Comparison of ENCODE assay signal across 19 cellular contexts in the genomic region with DNA sequence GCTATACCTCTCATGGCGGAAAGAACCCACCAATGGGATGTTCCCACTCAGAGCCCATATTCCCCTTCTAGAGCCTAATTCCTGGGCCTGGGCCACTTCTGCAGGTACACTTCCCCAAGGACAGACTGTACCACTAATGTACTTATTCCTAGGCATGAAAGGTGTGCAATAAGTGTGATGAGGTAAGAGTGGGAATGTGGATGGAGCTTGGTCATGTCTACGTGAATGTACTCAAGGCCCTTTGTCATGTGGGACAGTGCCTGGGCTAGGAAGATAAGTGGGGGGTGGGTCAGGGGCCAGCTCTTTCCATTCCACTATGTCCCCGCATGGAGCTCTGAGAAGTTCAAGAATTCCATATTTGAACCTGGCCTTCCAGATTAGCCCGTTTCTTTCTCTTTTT.
"Had no signal": no experiment of that assay in that cellular context is flagged by ENCODE, and none has a peak within 500 bp of the region (broad histone marks: within the 10 kb centered on the region; RNA-seq: fewer than 3 reads in every experiment).

No MANE protein-coding gene starts in this region.

- H3K4me1 ChIP-seq: colonic mucosa, gastroesophageal sphincter, left ventricle myocardium inferior had no signal

- H3K27me3 ChIP-seq: colonic mucosa, esophagus squamous epithelium, gastroesophageal sphincter, heart right ventricle, tibial nerve had no signal

- H3K27ac ChIP-seq: colonic mucosa, esophagus squamous epithelium, gastroesophageal sphincter, heart right ventricle, left ventricle myocardium inferior, tibial nerve had no signal

- H3K9me3 ChIP-seq: colonic mucosa, esophagus squamous epithelium, gastroesophageal sphincter, heart right ventricle, left ventricle myocardium inferior, tibial nerve had no signal

- H3K4me3 Mint-ChIP-seq: activated naive CD4-positive, alpha-beta T cell treated with anti-CD3 and anti-CD28 coated beads for 36 hours; natural killer cell treated with Interleukin-12 subunit alpha and Interleukin-12 subunit beta and Interleukin-15 and Interleukin-18, amount 100 ng/mL, for 72 hours; T-helper 2 cell treated with Interferon-gamma antibody and Interleukin-4, amounts not matched to agents 5 μg/mL and 100 μg/mL, for 36 hours had no signal

- DNase-seq: activated naive CD4-positive, alpha-beta T cell treated with anti-CD3 and anti-CD28 coated beads for 36 hours; activated T-cell treated with anti-CD3 and anti-CD28 coated beads for 4 hours; caudate nucleus; colonic mucosa; esophagus squamous epithelium; heart right ventricle; islet precursor cell; left ventricle myocardium inferior; mesendoderm; posterior cingulate gyrus; small intestine; stimulated activated CD4-positive, alpha-beta T cell treated with anti-CD3 and anti-CD28 coated beads, Interleukin-4, amount 100 ng/mL, for 24 hours; stimulated activated naive CD4-positive, alpha-beta T cell treated with Interleukin-2 at 50 U/mL for 16 hours; substantia nigra had no signal

- H3K9me3 Mint-ChIP-seq: activated naive CD4-positive, alpha-beta T cell treated with anti-CD3 and anti-CD28 coated beads for 36 hours; activated T-helper 2 cell treated with anti-CD3 and anti-CD28 coated beads, Interferon-gamma antibody, Interleukin-2, Interleukin-4, amounts not matched to agents 10 μg/mL and 5 μg/mL and 100 μg/mL, durations not matched to agents 14 hours and 24 hours and 36 hours; natural killer cell treated with Interleukin-12 subunit alpha and Interleukin-12 subunit beta and Interleukin-15 and Interleukin-18, amount 100 ng/mL, for 72 hours; T-helper 2 cell treated with Interferon-gamma antibody and Interleukin-4, amounts not matched to agents 5 μg/mL and 100 μg/mL, for 36 hours had no signal

- H3K4me3 ChIP-seq: colonic mucosa, esophagus squamous epithelium, gastroesophageal sphincter, heart right ventricle, left ventricle myocardium inferior, tibial nerve had no signal

- H3K27ac Mint-ChIP-seq: activated naive CD4-positive, alpha-beta T cell treated with anti-CD3 and anti-CD28 coated beads for 36 hours had no signal

- H3K36me3 Mint-ChIP-seq: natural killer cell treated with Interleukin-12 subunit alpha and Interleukin-12 subunit beta and Interleukin-15 and Interleukin-18, amount 100 ng/mL, for 72 hours had no signal

- ATAC-seq: gastroesophageal sphincter; heart right ventricle; natural killer cell treated with Interleukin-12 subunit alpha and Interleukin-12 subunit beta and Interleukin-15 and Interleukin-18, amount 100 ng/mL, for 72 hours had no signal

- H3K36me3 ChIP-seq: colonic mucosa, esophagus squamous epithelium, gastroesophageal sphincter, heart right ventricle, left ventricle myocardium inferior, tibial nerve had no signal
